ENCODE assay signal across 36 cellular contexts in genomic region chr17:78016852-78017251, GRCh38.
"Had no signal": no experiment of that assay in that cellular context is flagged by ENCODE, and none has a peak within 500 bp of the region (broad histone marks: within the 10 kb centered on the region; RNA-seq: fewer than 3 reads in every experiment).

No MANE protein-coding gene starts in this region.

- H3K4me3 ChIP-seq: adrenal gland, body of pancreas, breast epithelium had no signal

- H3K27me3 ChIP-seq: adrenal gland, body of pancreas, brain microvascular endothelial cell, breast epithelium had no signal

- H3K27me3 Mint-ChIP-seq: activated B cell treated with CpG ODN at 0.5 μM for 24 hours; activated CD4-positive, alpha-beta memory T cell treated with anti-CD3 and anti-CD28 coated beads for 36 hours; activated CD4-positive, alpha-beta T cell treated with anti-CD3 and anti-CD28 coated beads, Interleukin-2, amount 10 ng/mL, durations not matched to agents 24 days and 14 days; activated CD8-positive, alpha-beta memory T cell treated with anti-CD3 and anti-CD28 coated beads, Interleukin-2, amount 10 ng/mL, durations not matched to agents 7 days and 5 days; activated naive CD8-positive, alpha-beta T cell treated with anti-CD3 and anti-CD28 coated beads for 36 hours; central memory CD8-positive, alpha-beta T cell had no signal

- H3K27ac ChIP-seq: adrenal gland, body of pancreas, brain microvascular endothelial cell, breast epithelium, VCaP had no signal

- H3K27ac Mint-ChIP-seq: activated B cell treated with CpG ODN at 0.5 μM for 24 hours; activated CD4-positive, alpha-beta memory T cell treated with anti-CD3 and anti-CD28 coated beads for 36 hours; activated CD4-positive, alpha-beta T cell treated with anti-CD3 and anti-CD28 coated beads, Interleukin-2, amount 10 ng/mL, durations not matched to agents 24 days and 14 days; activated CD8-positive, alpha-beta memory T cell treated with anti-CD3 and anti-CD28 coated beads, Interleukin-2, amount 10 ng/mL, durations not matched to agents 7 days and 5 days; activated CD8-positive, alpha-beta T cell treated with anti-CD3 and anti-CD28 coated beads, Interleukin-2, amount 10 ng/mL, durations not matched to agents 7 days and 5 days; activated naive CD4-positive, alpha-beta T cell treated with anti-CD3 and anti-CD28 coated beads for 36 hours; activated naive CD4-positive, alpha-beta T cell treated with anti-CD3 and anti-CD28 coated beads, Interleukin-2, amount 50 U/mL, for 72 hours; activated naive CD8-positive, alpha-beta T cell treated with anti-CD3 and anti-CD28 coated beads for 36 hours; activated T-helper 2 cell treated with anti-CD3 and anti-CD28 coated beads, Interferon-gamma antibody, Interleukin-2, Interleukin-4, amounts not matched to agents 10 μg/mL and 5 μg/mL and 100 μg/mL, durations not matched to agents 14 hours and 24 hours and 36 hours; T-helper 1 cell treated with Interleukin-12 subunit alpha and Interleukin-12 subunit beta and Interleukin-4 antibody, amounts not matched to agents 30 μg/mL and 1 μg/mL, for 36 hours; T-helper 2 cell treated with Interferon-gamma antibody and Interleukin-4, amounts not matched to agents 5 μg/mL and 100 μg/mL, for 36 hours had no signal

- FAIRE-seq: astrocyte, TTC549 had no signal

- ATAC-seq: activated CD8-positive, alpha-beta memory T cell treated with anti-CD3 and anti-CD28 coated beads, Interleukin-2, amount 10 ng/mL, durations not matched to agents 7 days and 5 days; activated CD8-positive, alpha-beta T cell treated with anti-CD3 and anti-CD28 coated beads, Interleukin-2, amount 10 ng/mL, durations not matched to agents 7 days and 5 days; activated naive CD4-positive, alpha-beta T cell treated with anti-CD3 and anti-CD28 coated beads, Interleukin-2, amount 50 U/mL, for 72 hours; activated T-cell treated with anti-CD3 and anti-CD28 coated beads, Interleukin-2, amount 50 U/mL, for 4 hours; body of pancreas had no signal

- H3K9me3 Mint-ChIP-seq: activated B cell treated with CpG ODN at 0.5 μM for 24 hours; activated CD4-positive, alpha-beta memory T cell treated with anti-CD3 and anti-CD28 coated beads for 36 hours; activated CD4-positive, alpha-beta T cell treated with anti-CD3 and anti-CD28 coated beads, Interleukin-2, amount 10 ng/mL, durations not matched to agents 24 days and 14 days; activated naive CD4-positive, alpha-beta T cell treated with anti-CD3 and anti-CD28 coated beads for 36 hours; activated naive CD4-positive, alpha-beta T cell treated with anti-CD3 and anti-CD28 coated beads, Interleukin-2, amount 50 U/mL, for 72 hours; activated naive CD8-positive, alpha-beta T cell treated with anti-CD3 and anti-CD28 coated beads for 36 hours; activated T-cell treated with anti-CD3 and anti-CD28 coated beads, Interleukin-2, amount 50 U/mL, for 4 hours; activated T-helper 2 cell treated with anti-CD3 and anti-CD28 coated beads, Interferon-gamma antibody, Interleukin-2, Interleukin-4, amounts not matched to agents 10 μg/mL and 5 μg/mL and 100 μg/mL, durations not matched to agents 14 hours and 24 hours and 36 hours; central memory CD8-positive, alpha-beta T cell; T-helper 1 cell treated with Interleukin-12 subunit alpha and Interleukin-12 subunit beta and Interleukin-4 antibody, amounts not matched to agents 30 μg/mL and 1 μg/mL, for 36 hours; T-helper 2 cell treated with Interferon-gamma antibody and Interleukin-4, amounts not matched to agents 5 μg/mL and 100 μg/mL, for 36 hours had no signal

- H3K4me1 ChIP-seq: adrenal gland, body of pancreas, breast epithelium had no signal

- H3K36me3 Mint-ChIP-seq: activated CD4-positive, alpha-beta memory T cell treated with anti-CD3 and anti-CD28 coated beads for 36 hours; activated CD8-positive, alpha-beta memory T cell treated with anti-CD3 and anti-CD28 coated beads, Interleukin-2, amount 10 ng/mL, durations not matched to agents 7 days and 5 days; activated naive CD4-positive, alpha-beta T cell treated with anti-CD3 and anti-CD28 coated beads, Interleukin-2, amount 50 U/mL, for 72 hours had no signal

- H3K4me3 Mint-ChIP-seq: activated B cell treated with CpG ODN at 0.5 μM for 24 hours; activated CD4-positive, alpha-beta memory T cell treated with anti-CD3 and anti-CD28 coated beads for 36 hours; activated CD4-positive, alpha-beta T cell treated with anti-CD3 and anti-CD28 coated beads, Interleukin-2, amount 10 ng/mL, durations not matched to agents 24 days and 14 days; activated CD8-positive, alpha-beta memory T cell treated with anti-CD3 and anti-CD28 coated beads, Interleukin-2, amount 10 ng/mL, durations not matched to agents 7 days and 5 days; activated CD8-positive, alpha-beta T cell treated with anti-CD3 and anti-CD28 coated beads, Interleukin-2, amount 10 ng/mL, durations not matched to agents 7 days and 5 days; activated naive CD4-positive, alpha-beta T cell treated with anti-CD3 and anti-CD28 coated beads for 36 hours; activated naive CD8-positive, alpha-beta T cell treated with anti-CD3 and anti-CD28 coated beads for 36 hours; activated T-cell treated with anti-CD3 and anti-CD28 coated beads, Interleukin-2, amount 50 U/mL, for 4 hours; central memory CD8-positive, alpha-beta T cell; T-helper 1 cell treated with Interleukin-12 subunit alpha and Interleukin-12 subunit beta and Interleukin-4 antibody, amounts not matched to agents 30 μg/mL and 1 μg/mL, for 36 hours; T-helper 2 cell treated with Interferon-gamma antibody and Interleukin-4, amounts not matched to agents 5 μg/mL and 100 μg/mL, for 36 hours had no signal

- DNase-seq: activated B cell treated with CpG ODN at 0.5 μM for 24 hours; activated CD4-positive, alpha-beta memory T cell treated with anti-CD3 and anti-CD28 coated beads for 36 hours; activated CD4-positive, alpha-beta T cell treated with anti-CD3 and anti-CD28 coated beads for 4 hours; activated CD4-positive, alpha-beta T cell treated with anti-CD3 and anti-CD28 coated beads, Interleukin-2, amount 10 ng/mL, durations not matched to agents 24 days and 14 days; activated CD4-positive, alpha-beta T cell treated with anti-CD3 and anti-CD28 coated beads, Interleukin-2, amount 50 U/mL, for 1 hour; activated CD4-positive, alpha-beta T cell treated with anti-CD3 and anti-CD28 coated beads, Interleukin-2, amount 50 U/mL, for 4 hours; activated CD4-positive, CD25-positive, alpha-beta regulatory T cell treated with anti-CD3 and anti-CD28 coated beads, Interleukin-2, amount 50 U/mL, for 72 hours; activated CD8-positive, alpha-beta memory T cell treated with anti-CD3 and anti-CD28 coated beads for 24 hours; activated CD8-positive, alpha-beta memory T cell treated with anti-CD3 and anti-CD28 coated beads, Interleukin-2, amount 10 ng/mL, durations not matched to agents 7 days and 5 days; activated CD8-positive, alpha-beta memory T cell treated with anti-CD3 and anti-CD28 coated beads, Interleukin-2, amount 50 U/mL, for 48 hours; activated CD8-positive, alpha-beta T cell treated with anti-CD3 and anti-CD28 coated beads, Interleukin-2, amount 10 ng/mL, durations not matched to agents 7 days and 5 days; activated effector memory CD4-positive, alpha-beta T cell treated with Interleukin-2 at 50 U/mL for 16 hours; activated gamma-delta T cell; activated naive CD4-positive, alpha-beta T cell treated with anti-CD3 and anti-CD28 coated beads for 36 hours; activated naive CD4-positive, alpha-beta T cell treated with anti-CD3 and anti-CD28 coated beads, Interleukin-2, amount 50 U/mL, for 16 hours; activated naive CD8-positive, alpha-beta T cell treated with anti-CD3 and anti-CD28 coated beads for 36 hours; activated T-cell treated with anti-CD3 and anti-CD28 coated beads, Interleukin-2, amount 50 U/mL, for 4 hours; adrenal gland; amniotic stem cell; aorta; body of pancreas; brain microvascular endothelial cell; caudate nucleus; cerebellar nuclear complex; T-helper 1 cell; T-helper 2 cell; T-helper 9 cell had no signal

- H3K36me3 ChIP-seq: adrenal gland, brain microvascular endothelial cell, breast epithelium had no signal

- H3K9me3 ChIP-seq: adrenal gland, body of pancreas, breast epithelium had no signal
